9 cellular contexts compared by ENCODE assay signal in genomic region chr17:17741346-17742023, GRCh38.
DNase-seq lines count a peak whose midpoint lies in the region; ATAC-seq and TF ChIP-seq lines count a peak whose summit lies in the region.
"Had no signal": no experiment of that assay in that cellular context is flagged by ENCODE, and none has a peak within 500 bp of the region (broad histone marks: within the 10 kb centered on the region; RNA-seq: fewer than 3 reads in every experiment).

No MANE protein-coding gene starts in this region.

- H3K9me3 ChIP-seq in fibroblast of lung (ENCODE audit: control insufficient read depth, insufficient read depth, low read depth, low read length), result no peaks in the 10 kb centered on the region
- no peaks in the 10 kb centered on the region for H3K9me3 ChIP-seq in neuron (ENCODE audit: low read length)
- H3K9me3 ChIP-seq: right lobe of liver had no signal

- H2AFZ ChIP-seq in fibroblast of lung (ENCODE audit: low read length) (no peak overlapping the region), neuron (ENCODE audit: low read depth, low read length) (no peak overlapping the region)

- H4K20me1 ChIP-seq in fibroblast of lung (ENCODE audit: control insufficient read depth, extremely low read depth, insufficient read depth, low read length), result no peaks in the 10 kb centered on the region

- CTCF ChIA-PET in RWPE1 (lab: Yijun Ruan, JAX), result interaction anchor here (0.7 kb wide), 1 partner anchor 182 kb away, joined by 3 read pairs; no protein-coding TSS in a partner anchor

- H3K4me1 ChIP-seq in fibroblast of lung (ENCODE audit: control insufficient read depth, extremely low read depth, insufficient read depth, low read length), result peaks cover 40% of the 10 kb centered on the region
- H3K4me1 ChIP-seq in neuron (ENCODE audit: insufficient read depth, low read length), result peaks cover 58% of the 10 kb centered on the region

- H3K4me3 ChIP-seq in fibroblast of lung (replicated peaks in 1 of 4; ENCODE audit: control extremely low read depth in 1 of 4, insufficient read depth in 1 of 4, low read depth in 3 of 4, low read length in 4 of 4) (peak overlapping the region in 1 of 4 experiments; percentile 1), neuron (ENCODE audit: low read length) (peak overlapping the region; percentile 38)
- H3K4me3 ChIP-seq: right lobe of liver had no signal

- no peak for ATAC-seq in HG03378 (IDR thresholded peaks at IDR 0.05; ENCODE audit: unreplicated experiment)
- ATAC-seq: right lobe of liver had no signal

- H3K27me3 ChIP-seq in fibroblast of lung (ENCODE audit: control insufficient read depth, insufficient read depth, low read length), result no peaks in the 10 kb centered on the region
- no peaks in the 10 kb centered on the region for H3K27me3 ChIP-seq in neuron (ENCODE audit: insufficient read depth, low read length)
- H3K27me3 ChIP-seq: right lobe of liver had no signal

- no peak overlapping the region for H3K9ac ChIP-seq in fibroblast of lung (ENCODE audit: insufficient read depth, low read length)

- H3K27ac ChIP-seq in RWPE1 (peak overlapping the region; percentile 97), fibroblast of lung (ENCODE audit: insufficient read depth, low read length) (peak overlapping the region; percentile 34)
- H3K27ac ChIP-seq: right lobe of liver had no signal

- H3K36me3 ChIP-seq in fibroblast of lung (ENCODE audit: control insufficient read depth, insufficient read depth, low read length) (no peaks in the 10 kb centered on the region), neuron (ENCODE audit: insufficient read depth, low read length) (no peaks in the 10 kb centered on the region)
- H3K36me3 ChIP-seq: right lobe of liver had no signal

- POLR2A ChIA-PET in RWPE1 (lab: Yijun Ruan, JAX; ENCODE audit: low non-redundant PET), result no interaction called here

- peaks cover 36% of the 10 kb centered on the region for H3K79me2 ChIP-seq in fibroblast of lung (ENCODE audit: control insufficient read depth, insufficient read depth, low read length)

- DNase-seq in Ammon's horn (ENCODE audit: low spot score) (peak; percentile 92), RWPE1 (ENCODE audit: low spot score) (no peak), fibroblast of lung (ENCODE audit: low read depth in 2 of 2) (peak; percentile 46 to 56), HUDEP-2 (lab: John Stamatoyannopoulos, UW; ENCODE audit: unreplicated experiment in 76 of 76) (no peak), DMS153 treated with DMSO at 0.1 percent for 48 hours (lab: John Stamatoyannopoulos, UW; ENCODE audit: unreplicated experiment) (no peak)
- DNase-seq in activated CD8-positive, alpha-beta memory T cell treated with anti-CD3 and anti-CD28 coated beads for 24 hours, result no peak
- DNase-seq: right lobe of liver had no signal

- TF ChIP-seq CTCF in RWPE1 (conservative IDR thresholded peaks at IDR 0.05; ENCODE audit: low read depth) (no peak), fibroblast of lung (conservative IDR thresholded peaks at IDR 0.05 in 1 of 2, IDR thresholded peaks at IDR 0.05 in 1 of 2; ENCODE audit: low read depth in 1 of 2, low read length in 2 of 2) (peak; percentile 22 to 35)

- peak overlapping the region; percentile 81 for H3K4me2 ChIP-seq in fibroblast of lung (ENCODE audit: extremely low read depth, insufficient read depth, low read length)

Comparison
In these comparisons a context has a peak if more than half of its experiments do, and no peak if none do; other contexts are left out.
1. DNase-seq: peak in Ammon's horn (single experiment) and fibroblast of lung (2 of 2); none in RWPE1 (single experiment), HUDEP-2 (0 of 76), activated CD8-positive, alpha-beta memory T cell treated with anti-CD3 and anti-CD28 coated beads for 24 hours (single experiment) and DMS153 treated with DMSO at 0.1 percent for 48 hours (single experiment).